ENCODE assay signal across 9 cellular contexts in genomic region chr12:93127582-93128331, GRCh38.
DNase-seq lines count a peak whose midpoint lies in the region; ATAC-seq and TF ChIP-seq lines count a peak whose summit lies in the region.
"Had no signal": no experiment of that assay in that cellular context is flagged by ENCODE, and none has a peak within 500 bp of the region (broad histone marks: within the 10 kb centered on the region; RNA-seq: fewer than 3 reads in every experiment).

No MANE protein-coding gene starts in this region.

- H3K27ac ChIP-seq in A673 (ENCODE audit: low read depth, low read length, poor library complexity, severe bottlenecking) (no peak overlapping the region), lower lobe of right lung (peak overlapping the region; percentile 71)
- H3K27ac ChIP-seq: C4-2B had no signal

- H3K9me3 ChIP-seq in A673 (ENCODE audit: low read depth, low read length, poor library complexity, severe bottlenecking), result no peaks in the 10 kb centered on the region
- H3K9me3 ChIP-seq in lower lobe of right lung, result no peaks in the 10 kb centered on the region

- no peaks in the 10 kb centered on the region for H3K36me3 Mint-ChIP-seq in T-helper 2 cell treated with Interferon-gamma antibody and Interleukin-4, amounts not matched to agents 5 μg/mL and 100 μg/mL, for 36 hours (ENCODE audit: low read depth)

- DNase-seq in A673 (ENCODE audit: low spot score) (peak; percentile 53), NCI-H1092 (lab: John Stamatoyannopoulos, UW) (peak; percentile 76), brain pericyte (ENCODE audit: low read depth, low spot score) (peak; percentile 50), lower lobe of right lung (peak; percentile 75), anterior cingulate cortex (lab: John Stamatoyannopoulos, UW) (no peak)
- no peak for DNase-seq in T-helper 2 cell treated with Interferon-gamma antibody and Interleukin-4, amounts not matched to agents 5 μg/mL and 100 μg/mL, for 36 hours (ENCODE audit: low spot score)
- DNase-seq in activated CD8-positive, alpha-beta memory T cell treated with anti-CD3 and anti-CD28 coated beads, Interleukin-2, amount 50 U/mL, for 48 hours, result no peak

- H3K27me3 Mint-ChIP-seq in T-helper 2 cell treated with Interferon-gamma antibody and Interleukin-4, amounts not matched to agents 5 μg/mL and 100 μg/mL, for 36 hours (ENCODE audit: low read depth), result no peaks in the 10 kb centered on the region

- no peaks in the 10 kb centered on the region for H3K9me3 Mint-ChIP-seq in T-helper 2 cell treated with Interferon-gamma antibody and Interleukin-4, amounts not matched to agents 5 μg/mL and 100 μg/mL, for 36 hours

- H3K4me1 ChIP-seq in A673 (ENCODE audit: insufficient read depth, low read length, poor library complexity, severe bottlenecking) (peaks cover 18% of the 10 kb centered on the region), lower lobe of right lung (peaks cover 23% of the 10 kb centered on the region)

- H3K36me3 ChIP-seq in A673 (ENCODE audit: insufficient read depth, low read length, poor library complexity, severe bottlenecking) (no peaks in the 10 kb centered on the region), lower lobe of right lung (no peaks in the 10 kb centered on the region)

- H3K4me3 Mint-ChIP-seq in T-helper 2 cell treated with Interferon-gamma antibody and Interleukin-4, amounts not matched to agents 5 μg/mL and 100 μg/mL, for 36 hours, result no peak overlapping the region

- ATAC-seq in lower lobe of right lung, result peak; percentile 90 to 93
- no peak for ATAC-seq in HG02623 (IDR thresholded peaks at IDR 0.05; ENCODE audit: unreplicated experiment)

- H3K4me3 ChIP-seq in A673 (ENCODE audit: low read depth, low read length, poor library complexity, severe bottlenecking) (no peak overlapping the region), lower lobe of right lung (no peak overlapping the region)

- 0 out of 2 replicates have a peak, but pooled peaks have one; percentile 30 for TF ChIP-seq CTCF in A673 (conservative IDR thresholded peaks at IDR 0.05; ENCODE audit: low read depth, low read length)
- TF ChIP-seq CTCF in lower lobe of right lung (IDR thresholded peaks at IDR 0.05), result peak; percentile 43

- CTCF ChIA-PET in A673 (lab: Charles Lee), result no interaction called here

- POLR2A ChIA-PET in A673 (lab: Charles Lee; ENCODE audit: low non-redundant PET), result interaction anchor here (0.7 kb wide), 1 partner anchor 453 kb away, joined by 4 read pairs; no protein-coding TSS in a partner anchor

- H3K27ac Mint-ChIP-seq in T-helper 2 cell treated with Interferon-gamma antibody and Interleukin-4, amounts not matched to agents 5 μg/mL and 100 μg/mL, for 36 hours, result no peak overlapping the region

- no peaks in the 10 kb centered on the region for H3K4me1 Mint-ChIP-seq in T-helper 2 cell treated with Interferon-gamma antibody and Interleukin-4, amounts not matched to agents 5 μg/mL and 100 μg/mL, for 36 hours (ENCODE audit: low read depth)

- no peaks in the 10 kb centered on the region for H3K27me3 ChIP-seq in A673 (replicated peaks; ENCODE audit: insufficient read depth, low read depth, low read length, poor library complexity)
- H3K27me3 ChIP-seq in lower lobe of right lung (ENCODE audit: low read depth), result no peaks in the 10 kb centered on the region

- BruUV-seq in A673 (replicated peaks; lab: Mats Ljungman, UMichigan), result no TSS peak

- intact Hi-C loops in A673 (cut with micrococcal nuclease; ENCODE audit: unreplicated experiment) (no loop called here), lower lobe of right lung (cut with DNase I) (no loop called here)

Comparison
In these comparisons a context has a peak if more than half of its experiments do, and no peak if none do; other contexts are left out.
1. DNase-seq: peak in A673 (single experiment), NCI-H1092 (single experiment), brain pericyte (single experiment) and lower lobe of right lung (single experiment); none in T-helper 2 cell treated with Interferon-gamma antibody and Interleukin-4, amounts not matched to agents 5 μg/mL and 100 μg/mL, for 36 hours (single experiment), anterior cingulate cortex (0 of 58) and activated CD8-positive, alpha-beta memory T cell treated with anti-CD3 and anti-CD28 coated beads, Interleukin-2, amount 50 U/mL, for 48 hours (single experiment).